ENCODE assay signal across 8 cellular contexts in genomic region chr1:150515328-150516049, GRCh38. TPM values are rescaled to one million over a fixed set of nuclear protein-coding genes. Genes with fewer than 3 reads are reported as not detected.
DNase-seq lines count a peak whose midpoint lies in the region; ATAC-seq and TF ChIP-seq lines count a peak whose summit lies in the region.

Gene FALEC, plus strand, starts transcription at chr1:150515752.

- H3K27ac ChIP-seq in DOHH2 (ENCODE audit: low read depth, low read length): peak within 1 kb of the TSS; percentile 21
- peak within 1 kb of the TSS; percentile 30 for H3K27ac ChIP-seq in GM23248

- H3K9me3 ChIP-seq in DOHH2 (ENCODE audit: control insufficient read depth, insufficient read depth, low read length) (no peaks in the 10 kb centered on the region), GM23248 (ENCODE audit: low read depth) (no peaks in the 10 kb centered on the region)

- H3K9ac ChIP-seq in GM23248: peak within 1 kb of the TSS; percentile 70

- H3K4me3 Mint-ChIP-seq in natural killer cell: peak within 1 kb of the TSS; percentile 93

- H4K20me1 ChIP-seq in DOHH2 (ENCODE audit: control insufficient read depth, insufficient read depth, low read depth, low read length) (no peaks in the 10 kb centered on the region), GM23248 (ENCODE audit: insufficient read depth) (no peaks in the 10 kb centered on the region)

- no peaks in the 10 kb centered on the region for H3K79me2 ChIP-seq in DOHH2 (ENCODE audit: control insufficient read depth, low read length)
- H3K79me2 ChIP-seq in GM23248 (ENCODE audit: insufficient read depth): peaks cover 8% of the 10 kb centered on the region; the same call in 1 of the 2 replicates

- H3K27me3 ChIP-seq in DOHH2 (ENCODE audit: control insufficient read depth, low read length): no peaks in the 10 kb centered on the region
- no peaks in the 10 kb centered on the region for H3K27me3 ChIP-seq in GM23248 (replicated peaks; ENCODE audit: insufficient read depth)

- H3K4me1 ChIP-seq in DOHH2 (ENCODE audit: control insufficient read depth, low read length) (peaks cover 43% of the 10 kb centered on the region), GM23248 (ENCODE audit: insufficient read depth) (peaks cover 16% of the 10 kb centered on the region; the same call in 1 of the 2 replicates)

- TF ChIP-seq CTCF in DOHH2 (IDR thresholded peaks at IDR 0.05; ENCODE audit: low read depth, low read length, poor library complexity, severe bottlenecking): no peak
- no peak for TF ChIP-seq CTCF in fibroblast of mammary gland (conservative IDR thresholded peaks at IDR 0.05; ENCODE audit: control insufficient read depth, insufficient read depth, low read depth, low read length)
- TF ChIP-seq CTCF in natural killer cell (IDR thresholded peaks at IDR 0.05): no peak

- DNase-seq in GM23248: peak; percentile 99
- peak; percentile 93 to 95 for DNase-seq in Kasumi-1 (lab: John Stamatoyannopoulos, UW)
- peak; percentile 97 for DNase-seq in RKO (ENCODE audit: low spot score)
- DNase-seq in activated T-helper 1 cell treated with anti-CD3 and anti-CD28 coated beads, Interleukin-2, amount 50 U/mL, for 16 hours (ENCODE audit: low read depth in 1 of 2, low spot score in 1 of 2): peak; percentile 73 to 86
- peak; percentile 92 for DNase-seq in fibroblast of mammary gland (ENCODE audit: low read depth)
- DNase-seq in natural killer cell: peak; percentile 89
- DNase-seq in stimulated activated naive CD4-positive, alpha-beta T cell (lab: John Stamatoyannopoulos, UW): peak; percentile 71 to 89 (median 81)

- peaks cover 8 to 22% of the 10 kb centered on the region in 2 donors for H3K4me1 Mint-ChIP-seq in natural killer cell

- ATAC-seq in natural killer cell: peak; percentile 99 to 100 (median 100)

- H3K27me3 Mint-ChIP-seq in natural killer cell (ENCODE audit: low read depth in 2 of 2): no peaks in the 10 kb centered on the region

- H3K27ac Mint-ChIP-seq in natural killer cell: peak within 1 kb of the TSS; percentile 62 to 77

- WGBS in GM23248 (ENCODE audit: low coverage in 1 of 2, low lambda C conversion rate in 2 of 2, missing lambda C conversion rate in 2 of 2), 2 experiments: 1 to 2% methylated on average over 50 to 54 of the region's 54 CpGs

- in situ Hi-C loops in GM23248 (cut with MboI): no loop called here

- peak within 1 kb of the TSS; percentile 75 for H2AFZ ChIP-seq in GM23248

- H3K4me3 ChIP-seq in DOHH2 (ENCODE audit: low read length) (peak within 1 kb of the TSS; percentile 91), GM23248 (peak within 1 kb of the TSS; percentile 71), fibroblast of mammary gland (ENCODE audit: control insufficient read depth, low read depth, low read length) (peak within 1 kb of the TSS; percentile 61)

- peaks cover 12% of the 10 kb centered on the region; the same call in 1 of the 2 replicates for H3F3A ChIP-seq in DOHH2 (ENCODE audit: control insufficient read depth, insufficient read depth)
- H3F3A ChIP-seq in GM23248 (ENCODE audit: insufficient read depth): no peaks in the 10 kb centered on the region; the same call in 1 of the 2 replicates

- no peaks in the 10 kb centered on the region for H3K36me3 Mint-ChIP-seq in natural killer cell

- H3K9me2 ChIP-seq in DOHH2 (replicated peaks; ENCODE audit: control insufficient read depth, low read length) (no peaks in the 10 kb centered on the region), GM23248 (ENCODE audit: insufficient read depth) (no peaks in the 10 kb centered on the region)

- intact Hi-C loops in natural killer cell (cut with micrococcal nuclease): loop anchor here (1.0 kb wide), 2 partner anchors 114 to 234 kb away; partner anchors contain the start of gene ENSA

- no peaks in the 10 kb centered on the region for H3K36me3 ChIP-seq in DOHH2 (ENCODE audit: control insufficient read depth, low read length)
- H3K36me3 ChIP-seq in GM23248 (ENCODE audit: low read depth): no peaks in the 10 kb centered on the region

- no peaks in the 10 kb centered on the region for H3K9me3 Mint-ChIP-seq in natural killer cell

- H3K4me2 ChIP-seq in DOHH2 (ENCODE audit: low read length): peak within 1 kb of the TSS; percentile 78
- H3K4me2 ChIP-seq in GM23248 (ENCODE audit: unreplicated experiment): peak within 1 kb of the TSS; percentile 75

RNA-seq across cellular contexts. Expression of gene FALEC, which starts in this region (rescaled TPM):
- not detected in 2 replicates for total RNA-seq in GM23248 (2014; rRNA removed; shearing (Covaris generic))
- 0.49 and 0.71 TPM in 2 replicates for polyA plus RNA-seq in GM23248 (2016; fragmentation: Nextera tagmentation; extraction: Ambion mirVana)
- not detected for total RNA-seq in natural killer cell

Comparison
In these comparisons a context has a peak if more than half of its experiments do, and no peak if none do; other contexts are left out.
1. Peak in every context shown above with its lines: DNase-seq, ATAC-seq, H3K4me3 ChIP-seq and H3K27ac ChIP-seq.
2. Peak in DNase-seq, H3K4me3 ChIP-seq, H3K27ac ChIP-seq, H3K9ac ChIP-seq and H3K4me2 ChIP-seq in GM23248; RNA of the gene not detected or under 1 TPM.
3. Peak in DNase-seq and ATAC-seq in natural killer cell; RNA of the gene not detected or under 1 TPM.